9 cellular contexts compared by ENCODE assay signal in the genomic region with DNA sequence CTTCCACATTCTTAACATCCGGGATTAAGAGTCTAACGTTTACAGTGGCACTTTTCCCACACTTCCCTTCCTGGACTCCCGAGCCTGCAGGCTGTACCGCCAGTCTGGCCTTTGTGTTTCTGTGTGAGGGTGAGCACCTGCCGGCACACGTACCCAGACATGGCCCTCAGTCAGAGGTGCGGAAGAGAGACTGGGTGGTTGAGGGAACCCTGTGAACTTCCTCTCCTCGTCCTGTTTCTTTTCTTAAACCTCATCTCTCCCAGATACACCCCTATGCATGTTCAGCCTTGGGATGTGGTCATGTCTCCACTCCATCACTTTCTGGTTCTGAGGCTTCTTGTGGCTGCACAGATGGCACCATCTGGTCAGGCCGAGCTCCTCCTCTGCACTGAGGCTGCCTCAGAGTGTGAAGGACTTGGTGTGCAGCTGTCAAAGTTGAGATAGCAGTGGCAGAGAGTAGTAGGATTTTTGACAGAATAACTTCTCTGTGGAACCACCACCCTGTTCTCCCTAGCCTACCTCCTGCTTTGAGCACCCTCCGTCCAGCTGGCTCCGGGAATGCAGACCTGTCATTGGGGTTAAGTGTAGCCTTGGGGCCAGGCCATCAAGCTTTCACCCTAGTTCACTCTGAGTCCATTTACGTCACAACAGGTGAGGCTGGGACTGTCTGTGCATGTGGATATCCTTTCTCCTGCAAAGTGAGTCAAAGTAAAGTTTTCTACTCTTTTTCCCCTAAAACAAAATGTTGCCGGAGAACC. TPM values are rescaled to one million over a fixed set of nuclear protein-coding genes. Genes with fewer than 3 reads are reported as not detected.
DNase-seq lines count a peak whose midpoint lies in the region; ATAC-seq, FAIRE-seq and TF ChIP-seq lines count a peak whose summit lies in the region.
"Had no signal": no experiment of that assay in that cellular context is flagged by ENCODE, and none has a peak within 500 bp of the region (broad histone marks: within the 10 kb centered on the region; RNA-seq: fewer than 3 reads in every experiment).

No MANE protein-coding gene starts in this region.

- H3K27ac Mint-ChIP-seq in nephron (peak overlapping the region; percentile 78 to 97 (median 97)), T-cell (no peak overlapping the region)

- H3K36me3 ChIP-seq in kidney (ENCODE audit: control insufficient read depth in 1 of 2, insufficient read depth in 2 of 2, low read length in 2 of 2), result no peaks in the 10 kb centered on the region
- H3K36me3 ChIP-seq in suprapubic skin, result no peaks in the 10 kb centered on the region

- H3K4me3 Mint-ChIP-seq in nephron (peak overlapping the region in 1 of 3 experiments; percentile 69), T-cell (no peak overlapping the region)

- no peak for FAIRE-seq in kidney (lab: Jason Lieb, UNC)
- FAIRE-seq: TTC549 had no signal

- TF ChIP-seq POLR2A in suprapubic skin (IDR thresholded peaks at IDR 0.05), result no peak

- WGBS in suprapubic skin, result 52% methylated on average over 13 of the region's 13 CpGs

- H3K27me3 ChIP-seq in suprapubic skin, result no peaks in the 10 kb centered on the region

- POLR2A ChIA-PET in T-cell (lab: Charles Lee), result interaction anchor here in 1 of 2 donors (0.6 kb wide), 1 partner anchor 87 kb away, joined by 4 read pairs; no protein-coding TSS in a partner anchor

- TF ChIP-seq CTCF in nephron (IDR thresholded peaks at IDR 0.05; ENCODE audit: unreplicated experiment in 3 of 3), result no peak
- TF ChIP-seq CTCF in kidney (IDR thresholded peaks at IDR 0.05; ENCODE audit: borderline replicate concordance, extremely low read depth, insufficient read depth), result no peak
- no peak for TF ChIP-seq CTCF in suprapubic skin (IDR thresholded peaks at IDR 0.05)

- peak; percentile 15 for DNase-seq in NCI-H446 treated with DMSO at 0.1 percent for 48 hours (lab: John Stamatoyannopoulos, UW)
- no peak for DNase-seq in T-cell
- no peak for DNase-seq in kidney
- no peak for DNase-seq in suprapubic skin (ENCODE audit: low spot score in 2 of 2)
- no peak for DNase-seq in posterior vena cava (ENCODE audit: low spot score)

- no peak for TF ChIP-seq EP300 in suprapubic skin (IDR thresholded peaks at IDR 0.05)

- no peaks in the 10 kb centered on the region for H3K9me3 ChIP-seq in kidney (ENCODE audit: control insufficient read depth in 1 of 2, low read length in 2 of 2)
- H3K9me3 ChIP-seq in suprapubic skin, result no peaks in the 10 kb centered on the region

- H3K4me3 ChIP-seq in kidney (ENCODE audit: low read length in 2 of 2), result no peak overlapping the region
- H3K4me3 ChIP-seq in suprapubic skin, result no peak overlapping the region

- ATAC-seq in GM18907 (IDR thresholded peaks at IDR 0.05; ENCODE audit: unreplicated experiment) (peak; percentile 83), HG02763 (IDR thresholded peaks at IDR 0.05; ENCODE audit: unreplicated experiment) (peak; percentile 51), T-cell (replicated peaks in 1 of 4) (no peak)

- H3K9ac ChIP-seq in kidney (ENCODE audit: low read length in 2 of 2), result no peak overlapping the region

- intact Hi-C loops in kidney (cut with DNase I) (no loop called here), posterior vena cava (cut with DNase I) (no loop called here)

- H3K27ac ChIP-seq in kidney (ENCODE audit: low read depth in 2 of 2, low read length in 2 of 2) (no peak overlapping the region), suprapubic skin (no peak overlapping the region)

- peaks cover 76% of the 10 kb centered on the region for H3K4me1 Mint-ChIP-seq in nephron
- peaks cover 0 to 19% (median 7%) of the 10 kb centered on the region in 3 donors for H3K4me1 Mint-ChIP-seq in T-cell

- CTCF ChIA-PET in T-cell (lab: Charles Lee), result interaction anchor here in 1 of 2 donors (0.6 kb wide), 1 partner anchor 278 kb away, joined by 4 read pairs; no protein-coding TSS in a partner anchor

- H3K4me1 ChIP-seq in kidney (ENCODE audit: control insufficient read depth in 1 of 2, insufficient read depth in 1 of 2, low read depth in 1 of 2, low read length in 2 of 2), result peaks cover 0 to 3% of the 10 kb centered on the region in 2 donors
- H3K4me1 ChIP-seq in suprapubic skin, result peaks cover 18% of the 10 kb centered on the region

- H3K27me3 Mint-ChIP-seq in nephron (ENCODE audit: low read depth) (no peaks in the 10 kb centered on the region), T-cell (peaks cover 0 to 3% of the 10 kb centered on the region in 2 donors)

- H3K9me3 Mint-ChIP-seq in nephron (no peaks in the 10 kb centered on the region), T-cell (no peaks in the 10 kb centered on the region)

- H3K36me3 Mint-ChIP-seq in nephron (ENCODE audit: low read depth) (peaks cover 57% of the 10 kb centered on the region), T-cell (no peaks in the 10 kb centered on the region)

RNA-seq across cellular contexts. Expression of gene VASH2, which starts 31.4 kb away (rescaled TPM):
- total RNA-seq in T-cell (under 1 TPM in 4 of 5 donors, not detected in 1; 0.47 to 0.85 (median 0.53) TPM), kidney (0.57 TPM), suprapubic skin (under 1 TPM in 2 of 4 donors, not detected in 2; 0.32 to 0.36 TPM), posterior vena cava (1 to 10 TPM; 3.3 to 4.8 TPM)
- polyA plus RNA-seq in kidney (ENCODE audit: insufficient read depth, low read depth, low replicate concordance), result not detected

RNA-seq across cellular contexts. Expression of gene ANGEL2, which starts 33.9 kb away (rescaled TPM):
- total RNA-seq in T-cell, result 10 to 100 TPM; 58.2 to 73.8 (median 67.1) TPM
- 38.6 TPM for total RNA-seq in kidney
- polyA plus RNA-seq in kidney (ENCODE audit: insufficient read depth, low read depth, low replicate concordance), result 11.0 TPM
- 100 to 1,000 TPM in 1 of 4 donors, 10 to 100 TPM in 3; 27.9 to 116 (median 36.0) TPM for total RNA-seq in suprapubic skin
- total RNA-seq in posterior vena cava, result 10 to 100 TPM; 29.7 to 31.1 TPM

Comparison
In these comparisons a context has a peak if more than half of its experiments do, and no peak if none do; other contexts are left out.
1. ATAC-seq: peak in GM18907 (single experiment) and HG02763 (single experiment); none in T-cell (0 of 4).
2. H3K27ac Mint-ChIP-seq: peak in nephron (3 of 3); none in T-cell (0 of 2).